Comparison of ENCODE assay signal across 7 cellular contexts in genomic region chr13:18276280-18276679, GRCh38.
DNase-seq lines count a peak whose midpoint lies in the region; ATAC-seq lines count a peak whose summit lies in the region.
"Not testable (repeated sequence)": the region's sequence is repeated elsewhere in the genome, so short reads cannot be mapped to it uniquely, and the experiment has no call there.

No MANE protein-coding gene starts in this region.

- not testable (repeated sequence) for H3K4me1 ChIP-seq in naive thymus-derived CD4-positive, alpha-beta T cell (ENCODE audit: control insufficient read depth in 2 of 2, insufficient read depth in 2 of 2, low read length in 2 of 2)

- H3K9me3 Mint-ChIP-seq in activated CD4-positive, alpha-beta T cell treated with anti-CD3 and anti-CD28 coated beads for 36 hours (ENCODE audit: low read depth); effector memory CD8-positive, alpha-beta T cell; naive thymus-derived CD4-positive, alpha-beta T cell: not testable (repeated sequence)

- not testable (repeated sequence) for H3K36me3 ChIP-seq in naive thymus-derived CD4-positive, alpha-beta T cell (ENCODE audit: control insufficient read depth in 2 of 3, insufficient read depth in 3 of 3, low read length in 3 of 3)

- not testable (repeated sequence) for H3K27ac ChIP-seq in naive thymus-derived CD4-positive, alpha-beta T cell (ENCODE audit: low read depth, low read length)

- H3K27me3 Mint-ChIP-seq in activated CD4-positive, alpha-beta T cell treated with anti-CD3 and anti-CD28 coated beads for 36 hours; effector memory CD8-positive, alpha-beta T cell; naive thymus-derived CD4-positive, alpha-beta T cell: not testable (repeated sequence)

- not testable (repeated sequence) for H3K36me3 Mint-ChIP-seq in activated CD4-positive, alpha-beta T cell treated with anti-CD3 and anti-CD28 coated beads for 36 hours (ENCODE audit: low read depth); effector memory CD8-positive, alpha-beta T cell (ENCODE audit: insufficient read depth); naive thymus-derived CD4-positive, alpha-beta T cell

- not testable (repeated sequence) for H3K9me3 ChIP-seq in naive thymus-derived CD4-positive, alpha-beta T cell (ENCODE audit: control insufficient read depth in 2 of 3, low read length in 3 of 3)

- POLR2A ChIA-PET in activated CD4-positive, alpha-beta T cell treated with anti-CD3 and anti-CD28 coated beads for 36 hours (lab: Charles Lee); naive thymus-derived CD4-positive, alpha-beta T cell (lab: Charles Lee): not testable (repeated sequence)

- DNase-seq in A172 (ENCODE audit: low spot score) = peak; percentile 75
- DNase-seq in Daoy (ENCODE audit: low read depth) = peak; percentile 28
- peak; percentile 1 to 12 for DNase-seq in Kasumi-1 (lab: John Stamatoyannopoulos, UW)
- peak; percentile 60 for DNase-seq in RPMI7951 (ENCODE audit: low read depth)
- not testable (repeated sequence) for DNase-seq in activated CD4-positive, alpha-beta T cell treated with anti-CD3 and anti-CD28 coated beads for 36 hours; effector memory CD8-positive, alpha-beta T cell; naive thymus-derived CD4-positive, alpha-beta T cell

- CTCF ChIA-PET in activated CD4-positive, alpha-beta T cell treated with anti-CD3 and anti-CD28 coated beads for 36 hours (lab: Charles Lee); naive thymus-derived CD4-positive, alpha-beta T cell (lab: Charles Lee): not testable (repeated sequence)

- ATAC-seq in activated CD4-positive, alpha-beta T cell treated with anti-CD3 and anti-CD28 coated beads for 36 hours = peak; percentile 33
- ATAC-seq in effector memory CD8-positive, alpha-beta T cell (replicated peaks) = peak; percentile 66
- peak; percentile 21 for ATAC-seq in naive thymus-derived CD4-positive, alpha-beta T cell

- H3K4me3 Mint-ChIP-seq in activated CD4-positive, alpha-beta T cell treated with anti-CD3 and anti-CD28 coated beads for 36 hours; effector memory CD8-positive, alpha-beta T cell; naive thymus-derived CD4-positive, alpha-beta T cell: not testable (repeated sequence)

- intact Hi-C loops in activated CD4-positive, alpha-beta T cell treated with anti-CD3 and anti-CD28 coated beads for 36 hours (cut with DNase I, micrococcal nuclease); naive thymus-derived CD4-positive, alpha-beta T cell (cut with micrococcal nuclease): not testable (repeated sequence)

- not testable (repeated sequence) for H3K27ac Mint-ChIP-seq in activated CD4-positive, alpha-beta T cell treated with anti-CD3 and anti-CD28 coated beads for 36 hours; effector memory CD8-positive, alpha-beta T cell; naive thymus-derived CD4-positive, alpha-beta T cell

- H3K27me3 ChIP-seq in naive thymus-derived CD4-positive, alpha-beta T cell (ENCODE audit: control insufficient read depth in 2 of 2, insufficient read depth in 2 of 2, low read length in 2 of 2) = not testable (repeated sequence)

- not testable (repeated sequence) for H3K4me1 Mint-ChIP-seq in activated CD4-positive, alpha-beta T cell treated with anti-CD3 and anti-CD28 coated beads for 36 hours; effector memory CD8-positive, alpha-beta T cell (ENCODE audit: low read depth in 2 of 2); naive thymus-derived CD4-positive, alpha-beta T cell

- not testable (repeated sequence) for H3K4me3 ChIP-seq in naive thymus-derived CD4-positive, alpha-beta T cell (ENCODE audit: low read length)
